In the genomic region with DNA sequence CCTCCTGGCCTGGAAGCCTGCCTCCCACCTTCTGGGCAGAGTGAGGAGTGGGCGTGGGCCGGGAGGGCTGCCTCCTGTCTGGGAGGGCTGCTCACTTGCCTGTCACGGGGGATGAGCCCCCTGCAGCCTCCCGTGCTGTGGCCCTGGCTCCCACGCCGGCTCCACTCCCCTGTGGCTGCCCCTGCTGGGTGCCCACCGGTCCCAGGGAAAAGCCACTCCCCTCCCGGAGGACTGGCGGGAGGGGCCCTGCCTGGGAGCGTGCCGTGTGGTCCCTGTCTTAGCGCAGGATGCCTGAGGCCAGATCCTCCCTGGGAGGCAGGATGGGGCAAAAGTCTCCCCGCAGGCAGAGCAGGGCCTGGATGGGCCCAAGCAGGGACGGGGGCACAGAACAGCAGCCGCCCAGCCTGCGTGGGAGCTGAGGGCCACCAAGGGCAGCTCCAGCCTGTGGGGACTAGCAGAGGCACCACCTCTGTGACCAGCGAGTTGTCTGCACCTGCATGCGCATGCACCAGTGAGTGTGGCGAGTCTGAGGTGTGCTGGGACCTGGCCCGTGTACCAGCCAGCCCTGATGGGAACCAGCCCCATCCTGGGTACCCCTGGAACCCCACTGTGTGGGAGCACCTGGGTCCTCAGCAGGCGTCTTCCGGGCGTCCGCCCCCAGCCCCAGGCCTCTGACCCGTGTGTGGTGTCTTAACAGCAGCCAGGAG, we compare ENCODE assay signal across 14 cellular contexts.
A peak's percentile ranks its signal among the peaks of the same experiment; 100 is the strongest.
DNase-seq lines count a peak whose midpoint lies in the region; ATAC-seq and TF ChIP-seq lines count a peak whose summit lies in the region.
"Had no signal": no experiment of that assay in that cellular context is flagged by ENCODE, and none has a peak within 500 bp of the region (broad histone marks: within the 10 kb centered on the region; RNA-seq: fewer than 3 reads in every experiment).

No MANE protein-coding gene starts in this region.

- no peak overlapping the region for H2BK5ac ChIP-seq in H9 (ENCODE audit: insufficient read length, low read length)

- peak overlapping the region; percentile 64 for H3K14ac ChIP-seq in H9 (ENCODE audit: insufficient read depth, low read length)

- H3K56ac ChIP-seq in H9 (ENCODE audit: insufficient read length, low read depth, low read length): no peak overlapping the region

- no peak overlapping the region for H3K4me3 ChIP-seq in A673 (ENCODE audit: low read depth, low read length, poor library complexity, severe bottlenecking)
- H3K4me3 ChIP-seq: HAP-1, lung, MG63 had no signal

- no CpG with 5 or more reads among the region's 25 CpGs for WGBS in H9 (ENCODE audit: extremely low coverage, insufficient read length, low lambda C conversion rate)

- H4K8ac ChIP-seq in H9 (replicated peaks; ENCODE audit: insufficient read length, low read depth, low read length): no peak overlapping the region

- H3K79me2 ChIP-seq in H9 (ENCODE audit: insufficient read depth, low read length): peaks cover 17% of the 10 kb centered on the region; the same call in 1 of the 2 replicates

- CTCF ChIA-PET in A673 (lab: Charles Lee): no interaction called here

- H3K9ac ChIP-seq in H9 (ENCODE audit: extremely low read depth, insufficient read length, low read length): no peak overlapping the region

- no peak overlapping the region for H2BK12ac ChIP-seq in H9 (ENCODE audit: insufficient read length, low read depth, low read length)

- H3K36me3 Mint-ChIP-seq in H9 (ENCODE audit: insufficient read depth in 1 of 3, low read depth in 3 of 3) (peaks cover 5 to 8% (median 7%) of the 10 kb centered on the region in 3 experiments; a peak in 6 of 7 replicates), neural crest cell (ENCODE audit: low read depth) (peaks cover 3% of the 10 kb centered on the region)

- H3K4me1 Mint-ChIP-seq in H9: peaks cover 36 to 48% of the 10 kb centered on the region in 2 experiments
- H3K4me1 Mint-ChIP-seq in neural crest cell: peaks cover 49% of the 10 kb centered on the region

- TF ChIP-seq CTCF in A673 (conservative IDR thresholded peaks at IDR 0.05; ENCODE audit: low read depth, low read length) (no peak), H9 (conservative IDR thresholded peaks at IDR 0.05) (no peak), neural crest cell (conservative IDR thresholded peaks at IDR 0.05) (no peak)

- H2AK5ac ChIP-seq in H9 (ENCODE audit: insufficient read length, low read length): no peak overlapping the region

- POLR2A ChIA-PET in A673 (lab: Charles Lee; ENCODE audit: low non-redundant PET): no interaction called here

- intact Hi-C loops in A673 (cut with micrococcal nuclease; ENCODE audit: unreplicated experiment): no loop called here

- H3K27me3 Mint-ChIP-seq in H9 (ENCODE audit: low read depth) (no peaks in the 10 kb centered on the region), neural crest cell (ENCODE audit: low read depth) (peaks cover 2% of the 10 kb centered on the region)

- no peak overlapping the region for H2BK15ac ChIP-seq in H9 (ENCODE audit: low read depth, low read length)

- peaks cover 4% of the 10 kb centered on the region for H3K79me1 ChIP-seq in H9 (ENCODE audit: insufficient read depth, low read depth, low read length, poor library complexity, severe bottlenecking)

- ATAC-seq in GM21515 (IDR thresholded peaks at IDR 0.05; ENCODE audit: unreplicated experiment): no peak

- peak overlapping the region; percentile 17 for H3K18ac ChIP-seq in H9 (ENCODE audit: insufficient read length, low read depth, low read length)

- H4K91ac ChIP-seq in H9 (ENCODE audit: insufficient read length, low read depth, low read length): no peak overlapping the region

- H3K4ac ChIP-seq in H9 (ENCODE audit: low read depth, low read length): no peak overlapping the region; the same call in 1 of the 2 replicates

- no peak overlapping the region for H3K23ac ChIP-seq in H9 (ENCODE audit: insufficient read length, low read depth, low read length)

- H4K5ac ChIP-seq in H9 (ENCODE audit: insufficient read length, low read depth, low read length): no peak overlapping the region

- H4K20me1 ChIP-seq in H9 (ENCODE audit: control insufficient read depth, insufficient read depth, insufficient read length): no peaks in the 10 kb centered on the region

- H3K4me3 Mint-ChIP-seq in H9: no peak overlapping the region
- H3K4me3 Mint-ChIP-seq in neural crest cell: no peak overlapping the region

- H3K4me1 ChIP-seq in A673 (ENCODE audit: insufficient read depth, low read length, poor library complexity, severe bottlenecking): peaks cover 52% of the 10 kb centered on the region
- peaks cover 2% of the 10 kb centered on the region; the same call in 1 of the 2 replicates for H3K4me1 ChIP-seq in H9 (ENCODE audit: insufficient read depth, low read length)
- H3K4me1 ChIP-seq: HAP-1 had no signal

- H3K36me3 ChIP-seq in A673 (ENCODE audit: insufficient read depth, low read length, poor library complexity, severe bottlenecking): peaks cover 8% of the 10 kb centered on the region

- no peaks in the 10 kb centered on the region for H3K23me2 ChIP-seq in H9 (ENCODE audit: insufficient read length, low read depth, low read length, poor library complexity, severe bottlenecking)

- BruUV-seq in A673 (replicated peaks; lab: Mats Ljungman, UMichigan): no TSS peak

- no peak overlapping the region for H3T11ph ChIP-seq in H9 (ENCODE audit: low read length)

- H3K4me2 ChIP-seq in H9 (ENCODE audit: insufficient read depth, insufficient read length, low read length): no peak overlapping the region

- no peaks in the 10 kb centered on the region for H3K9me3 ChIP-seq in A673 (ENCODE audit: low read depth, low read length, poor library complexity, severe bottlenecking)
- no peaks in the 10 kb centered on the region for H3K9me3 ChIP-seq in H9 (ENCODE audit: control insufficient read depth, low read depth, low read length)
- H3K9me3 ChIP-seq: HAP-1, MG63 had no signal

- H3K27ac Mint-ChIP-seq in H9 (peak overlapping the region in 1 of 3 experiments; percentile 75; a peak in 2 of 7 replicates), neural crest cell (ENCODE audit: unreplicated experiment) (peak overlapping the region; percentile 57)

- no peaks in the 10 kb centered on the region for H3K9me3 Mint-ChIP-seq in H9
- H3K9me3 Mint-ChIP-seq in neural crest cell: no peaks in the 10 kb centered on the region

- H3K27me3 ChIP-seq in A673 (replicated peaks; ENCODE audit: insufficient read depth, low read depth, low read length, poor library complexity): no peaks in the 10 kb centered on the region
- no peaks in the 10 kb centered on the region for H3K27me3 ChIP-seq in H9 (ENCODE audit: insufficient read depth, low read length)
- H3K27me3 ChIP-seq: MG63 had no signal

- DNase-seq in A673 (ENCODE audit: low spot score) (no peak), H9 (no peak), brain pericyte (ENCODE audit: low read depth, low spot score) (peak; percentile 66), neural crest cell (ENCODE audit: low read depth, low spot score) (no peak), NCI-H1694 (lab: John Stamatoyannopoulos, UW) (no peak), DMS153 treated with DMSO at 0.1 percent for 48 hours (lab: John Stamatoyannopoulos, UW; ENCODE audit: unreplicated experiment) (no peak)
- no peak for DNase-seq in activated CD4-positive, alpha-beta T cell treated with anti-CD3 and anti-CD28 coated beads for 48 hours
- DNase-seq: activated naive CD4-positive, alpha-beta T cell; MG63; NCI-H82; SHP77 treated with DMSO at 0.1 percent for 48 hours had no signal

- H2AFZ ChIP-seq in H9 (ENCODE audit: low read length): no peak overlapping the region

- H3K27ac ChIP-seq in A673 (ENCODE audit: low read depth, low read length, poor library complexity, severe bottlenecking): peak overlapping the region; percentile 65
- no peak overlapping the region for H3K27ac ChIP-seq in H9 (ENCODE audit: insufficient read length, low read depth, low read length)

- H2BK120ac ChIP-seq in H9 (ENCODE audit: low read depth, low read length, poor library complexity, severe bottlenecking): no peak overlapping the region

- H2BK20ac ChIP-seq in H9 (ENCODE audit: low read depth, low read length, poor library complexity, severe bottlenecking): no peak overlapping the region
